8 cellular contexts compared by ENCODE assay signal in the genomic region with DNA sequence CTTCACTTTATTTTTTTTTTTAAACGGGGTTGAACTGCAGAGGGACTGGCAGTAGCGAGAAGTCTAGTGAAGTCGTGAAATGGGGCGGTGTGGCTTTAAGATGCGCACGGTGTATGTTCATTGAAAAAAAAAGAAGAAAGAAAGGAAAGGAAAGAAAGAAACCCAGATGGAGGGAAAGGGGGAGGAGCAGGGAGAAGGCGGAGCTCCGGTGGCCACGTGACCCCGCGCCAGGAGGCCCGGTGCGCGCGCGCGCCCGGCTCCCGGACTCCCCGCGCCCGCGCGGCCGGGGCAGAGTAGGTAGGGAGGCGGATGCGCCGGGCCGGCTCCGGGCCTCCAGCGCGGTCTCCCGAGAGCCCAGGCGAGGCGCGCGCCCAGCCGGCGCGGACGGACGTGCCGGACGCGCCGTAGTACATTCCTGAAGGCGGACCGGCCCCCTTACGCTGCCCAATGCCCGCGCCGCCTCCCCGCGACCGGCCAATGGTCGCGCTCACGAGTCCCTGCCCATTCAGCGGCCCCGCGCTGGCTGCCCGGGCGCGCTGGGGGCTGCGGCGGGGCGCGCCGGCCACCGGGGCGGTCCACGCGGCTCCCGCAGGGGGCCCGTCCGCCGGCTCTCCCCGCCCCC. TPM values are rescaled to one million over a fixed set of nuclear protein-coding genes. Genes with fewer than 3 reads are reported as not detected.
DNase-seq lines count a peak whose midpoint lies in the region; ATAC-seq, FAIRE-seq and TF ChIP-seq lines count a peak whose summit lies in the region.

No MANE protein-coding gene starts in this region.

- no peaks in the 10 kb centered on the region for H4K20me1 ChIP-seq in keratinocyte (ENCODE audit: control insufficient read depth, extremely low read depth, insufficient read depth, low read length)

- no peaks in the 10 kb centered on the region for H3K9me1 ChIP-seq in keratinocyte (ENCODE audit: control insufficient read depth, extremely low read depth, insufficient read depth, low read length)

- TF ChIP-seq CTCF in keratinocyte (optimal IDR thresholded peaks at IDR 0.05 in 1 of 3, IDR thresholded peaks at IDR 0.05 in 1 of 3, conservative IDR thresholded peaks at IDR 0.05 in 1 of 3; ENCODE audit: extremely low read depth in 1 of 3, insufficient read depth in 2 of 3, low read length in 3 of 3) (no peak), spleen (IDR thresholded peaks at IDR 0.05 in 8 of 11, conservative IDR thresholded peaks at IDR 0.05 in 3 of 11) (no peak)

- no peak for TF ChIP-seq POLR2A in spleen (IDR thresholded peaks at IDR 0.05)

- no peaks in the 10 kb centered on the region for H3K36me3 ChIP-seq in keratinocyte (ENCODE audit: control insufficient read depth in 2 of 2, extremely low read depth in 1 of 2, insufficient read depth in 2 of 2, low read length in 2 of 2)
- H3K36me3 ChIP-seq in spleen, result no peaks in the 10 kb centered on the region

- H3K27me3 ChIP-seq in keratinocyte (ENCODE audit: control insufficient read depth, extremely low read depth, insufficient read depth, low read length) (no peaks in the 10 kb centered on the region), spleen (replicated peaks in 1 of 7) (peaks cover 0 to 100% (median 46%) of the 10 kb centered on the region in 7 donors)

- H3K4me2 ChIP-seq in keratinocyte (ENCODE audit: control insufficient read depth, extremely low read depth, insufficient read depth, low read depth, low read length), result peak overlapping the region; percentile 100

- H3K27ac ChIP-seq in keratinocyte (ENCODE audit: control insufficient read depth, insufficient read depth, low read length) (peak overlapping the region; percentile 89), spleen (peak overlapping the region; percentile 55 to 90 (median 87))

- H3K4me3 ChIP-seq in keratinocyte (ENCODE audit: control insufficient read depth in 2 of 3, extremely low read depth in 1 of 3, insufficient read depth in 2 of 3, low read depth in 1 of 3, low read length in 3 of 3), result peak overlapping the region; percentile 73 to 95 (median 94)
- peak overlapping the region; percentile 53 to 89 (median 70) for H3K4me3 ChIP-seq in spleen

- no peaks in the 10 kb centered on the region for H3K79me2 ChIP-seq in keratinocyte (ENCODE audit: control insufficient read depth, insufficient read depth, low read length)

- DNase-seq in AG08395 (ENCODE audit: low spot score), result peak; percentile 94
- DNase-seq in NCI-H2227 treated with DMSO at 0.1 percent for 48 hours (lab: John Stamatoyannopoulos, UW), result peak; percentile 95
- DNase-seq in activated CD4-positive, CD25-positive, alpha-beta regulatory T cell treated with anti-CD3 and anti-CD28 coated beads, Interleukin-2, amount 50 U/mL, for 72 hours, result peak; percentile 84
- peak; percentile 95 for DNase-seq in cerebellar cortex (ENCODE audit: low spot score)
- peak; percentile 49 for DNase-seq in keratinocyte (ENCODE audit: low read depth, low spot score)
- DNase-seq in spleen, result peak; percentile 94

- peak overlapping the region; percentile 73 for H2AFZ ChIP-seq in keratinocyte (ENCODE audit: control insufficient read depth, low read length)

- peak overlapping the region; percentile 89 for H3K9ac ChIP-seq in keratinocyte (ENCODE audit: control insufficient read depth, extremely low read depth, insufficient read depth, low read length)

- H3K9me3 ChIP-seq in keratinocyte (ENCODE audit: control insufficient read depth, low read depth, low read length) (no peaks in the 10 kb centered on the region), spleen (no peaks in the 10 kb centered on the region)

- dilution Hi-C loops in keratinocyte (cut with MboI; ENCODE audit: extremely low pct_ligation_motif_present, low sequenced_read_pairs), result no loop called here

- WGBS in spleen, 5 donors, result 0 to 1% (median 1%) methylated on average over 38 to 78 of the region's 78 CpGs

- intact Hi-C loops in spleen (cut with DNase I; ENCODE audit: low total_unique reads), result no loop called here

- ATAC-seq in GM18907 (IDR thresholded peaks at IDR 0.05; ENCODE audit: unreplicated experiment), result peak; percentile 45
- peak; percentile 36 for ATAC-seq in HG03175 (IDR thresholded peaks at IDR 0.05; ENCODE audit: unreplicated experiment)

- no peak for FAIRE-seq in keratinocyte (lab: Jason Lieb, UNC)

- peaks cover 21% of the 10 kb centered on the region for H3K4me1 ChIP-seq in keratinocyte (ENCODE audit: control insufficient read depth, extremely low read depth, insufficient read depth, low read length)
- H3K4me1 ChIP-seq in spleen, result peaks cover 9 to 79% (median 60%) of the 10 kb centered on the region in 6 donors

RNA-seq across cellular contexts. Expression of a gene that starts 6.0 kb away (rescaled TPM):
- polyA plus RNA-seq in keratinocyte (0.82 to 1.7 TPM (median 1.5 TPM) in 3 replicates), spleen (1 to 10 TPM in 2 of 3 donors, under 1 TPM in 1; 0.70 to 2.1 (median 1.5) TPM)
- polyA plus RNA-seq in keratinocyte (2011; ENCODE audit: low read depth), result 2.2 TPM
- polyA plus RNA-seq in keratinocyte (2011; cell fraction: cytosol; rRNA removed), result 0.91 and 1.1 TPM in 2 replicates
- 5.1 and 5.9 TPM in 2 replicates for polyA plus RNA-seq in keratinocyte (2011; cell fraction: nucleus; rRNA removed)
- 1.6 and 2.7 TPM in 2 replicates for polyA plus RNA-seq in keratinocyte (2012; ENCODE audit: low replicate concordance)
- 1.3 to 11.4 TPM (median 8.5 TPM) in 3 replicates for polyA minus RNA-seq in keratinocyte
- polyA minus RNA-seq in keratinocyte (2011; cell fraction: cytosol; rRNA and poly(A)+ RNA removed), result 9.8 TPM
- polyA minus RNA-seq in keratinocyte (2011; cell fraction: nucleus; rRNA and poly(A)+ RNA removed), result 6.8 and 15.2 TPM in 2 replicates
- total RNA-seq in spleen, result 10 to 100 TPM; 10.8 to 32.1 (median 12.4) TPM

Comparison
In these comparisons a context has a peak if more than half of its experiments do, and no peak if none do; other contexts are left out.
1. Peak in every context shown above with its lines: DNase-seq, ATAC-seq, H3K4me3 ChIP-seq and H3K27ac ChIP-seq.